17 cellular contexts compared by ENCODE assay signal in genomic region chr13:90321281-90321931, GRCh38.
DNase-seq lines count a peak whose midpoint lies in the region; ATAC-seq, FAIRE-seq and TF ChIP-seq lines count a peak whose summit lies in the region.
"Had no signal": no experiment of that assay in that cellular context is flagged by ENCODE, and none has a peak within 500 bp of the region (broad histone marks: within the 10 kb centered on the region; RNA-seq: fewer than 3 reads in every experiment).

No MANE protein-coding gene starts in this region.

- TF ChIP-seq EP300 in K562 (IDR thresholded peaks at IDR 0.05; ENCODE audit: low read length) = no peak

- no peaks in the 10 kb centered on the region for H4K20me1 ChIP-seq in K562 (replicated peaks; ENCODE audit: control insufficient read depth, insufficient read depth, low read length)
- no peaks in the 10 kb centered on the region for H4K20me1 ChIP-seq in PC-9 (ENCODE audit: insufficient read depth)
- H4K20me1 ChIP-seq: BLaER1 had no signal

- TF ChIP-seq POLR2A in K562 (conservative IDR thresholded peaks at IDR 0.05) = no peak

- TF ChIP-seq CTCF in D721Med (IDR thresholded peaks at IDR 0.05; ENCODE audit: insufficient read depth, missing control alignments) = no peak
- TF ChIP-seq CTCF in K562 (IDR thresholded peaks at IDR 0.05 in 2 of 3, conservative IDR thresholded peaks at IDR 0.05 in 1 of 3; ENCODE audit: insufficient read depth in 2 of 3, low read depth in 1 of 3, low read length in 3 of 3) = no peak
- TF ChIP-seq CTCF in foreskin keratinocyte (conservative IDR thresholded peaks at IDR 0.05) = no peak
- no peak for TF ChIP-seq CTCF in neural crest cell (conservative IDR thresholded peaks at IDR 0.05)
- no peak for TF ChIP-seq CTCF in PC-9 (conservative IDR thresholded peaks at IDR 0.05)

- H3K9me1 ChIP-seq in K562 (ENCODE audit: control insufficient read depth, insufficient read depth, low read length) = no peaks in the 10 kb centered on the region

- WGBS in K562 (ENCODE audit: insufficient coverage, low coverage, missing lambda C conversion rate) = 2% methylated on average over 9 of the region's 9 CpGs

- intact Hi-C loops in K562 (cut with micrococcal nuclease) = no loop called here
- intact Hi-C loops in PC-9 (cut with micrococcal nuclease; ENCODE audit: unreplicated experiment) = no loop called here

- H3K27me3 ChIP-seq in K562 (ENCODE audit: control insufficient read depth in 2 of 2, insufficient read depth in 2 of 2, low read length in 2 of 2) (no peaks in the 10 kb centered on the region), foreskin keratinocyte (no peaks in the 10 kb centered on the region), PC-9 (ENCODE audit: insufficient read depth, low read depth) (no peaks in the 10 kb centered on the region)
- H3K27me3 ChIP-seq: BLaER1 had no signal

- BruUV-seq in K562 (replicated peaks; lab: Mats Ljungman, UMichigan) = no TSS peak
- BruUV-seq in PC-9 (replicated peaks; lab: Mats Ljungman, UMichigan) = no TSS peak

- no peak overlapping the region for H3K9ac ChIP-seq in K562 (ENCODE audit: insufficient read depth in 1 of 2, low read depth in 2 of 2, low read length in 2 of 2)
- H3K9ac ChIP-seq: BLaER1 had no signal

- H3K79me2 ChIP-seq in K562 (ENCODE audit: control insufficient read depth, insufficient read depth, low read length) (no peaks in the 10 kb centered on the region), PC-9 (ENCODE audit: low read depth) (no peaks in the 10 kb centered on the region)

- H3K36me3 ChIP-seq in K562 (ENCODE audit: control insufficient read depth, insufficient read depth, low read length) (no peaks in the 10 kb centered on the region), PC-9 (ENCODE audit: low read depth) (no peaks in the 10 kb centered on the region)
- H3K36me3 ChIP-seq: BLaER1 had no signal

- H3K9me3 ChIP-seq in K562 (replicated peaks; ENCODE audit: control insufficient read depth, insufficient read depth, low read depth, low read length) (peaks cover 2% of the 10 kb centered on the region), PC-9 (ENCODE audit: insufficient read depth, low read depth) (no peaks in the 10 kb centered on the region)
- H3K9me3 ChIP-seq: BLaER1, Caco-2 had no signal

- no peak for DNase-seq in D721Med (ENCODE audit: insufficient read length, low spot score)
- peak in 1 of 4 experiments; percentile 18 for DNase-seq in K562 (ENCODE audit: extremely low read depth in 1 of 4, low spot score in 3 of 4)
- peak; percentile 32 to 67 for DNase-seq in foreskin keratinocyte
- DNase-seq in neural crest cell (ENCODE audit: low read depth, low spot score) = no peak
- no peak for DNase-seq in PC-9
- no peak for DNase-seq in NCI-H82 (lab: John Stamatoyannopoulos, UW)
- no peak for DNase-seq in activated effector memory CD4-positive, alpha-beta T cell treated with anti-CD3 and anti-CD28 coated beads, Interleukin-2, amount 50 U/mL, for 16 hours
- DNase-seq: 8988T; AML-193; CD8-positive, alpha-beta memory T cell; DMS53; H7 had no signal

- CTCF ChIA-PET in K562 (lab: Yijun Ruan, JAX; ENCODE audit: low intra/inter-chr PET ratio) = no interaction called here
- CTCF ChIA-PET in PC-9 (lab: Charles Lee) = no interaction called here

- no peaks in the 10 kb centered on the region for H3K9me3 Mint-ChIP-seq in neural crest cell
- H3K9me3 Mint-ChIP-seq: GM23338 had no signal

- peak overlapping the region; percentile 17 for H3K4me3 Mint-ChIP-seq in neural crest cell
- H3K4me3 Mint-ChIP-seq: CD8-positive, alpha-beta memory T cell; GM23338 had no signal

- peaks cover 26% of the 10 kb centered on the region for H3K4me1 Mint-ChIP-seq in neural crest cell
- H3K4me1 Mint-ChIP-seq: CD8-positive, alpha-beta memory T cell; GM23338 had no signal

- H3K4me1 ChIP-seq in K562 (replicated peaks in 1 of 2; ENCODE audit: control insufficient read depth in 2 of 2, insufficient read depth in 2 of 2, low read length in 2 of 2) (no peaks in the 10 kb centered on the region), foreskin keratinocyte (peaks cover 3% of the 10 kb centered on the region), PC-9 (replicated peaks; ENCODE audit: insufficient read depth) (no peaks in the 10 kb centered on the region)
- H3K4me1 ChIP-seq: BLaER1 had no signal

- H3K9me2 ChIP-seq in PC-9 (ENCODE audit: insufficient read depth) = no peaks in the 10 kb centered on the region

- H3K27ac ChIP-seq in K562 (ENCODE audit: extremely low read depth, low read depth, low read length) (no peak overlapping the region), foreskin keratinocyte (no peak overlapping the region), PC-9 (no peak overlapping the region)
- H3K27ac ChIP-seq: BLaER1, HL-60 had no signal

- peak overlapping the region; percentile 2 for H3K27ac Mint-ChIP-seq in neural crest cell (ENCODE audit: unreplicated experiment)
- H3K27ac Mint-ChIP-seq: CD8-positive, alpha-beta memory T cell; GM23338 had no signal

- H3K4me2 ChIP-seq in K562 (ENCODE audit: insufficient read depth, low read length) (no peak overlapping the region), PC-9 (no peak overlapping the region)
- H3K4me2 ChIP-seq: BLaER1, GM23338 had no signal

- no peaks in the 10 kb centered on the region for H3K36me3 Mint-ChIP-seq in neural crest cell (ENCODE audit: low read depth)
- H3K36me3 Mint-ChIP-seq: CD8-positive, alpha-beta memory T cell had no signal

- peak; percentile 32 for FAIRE-seq in D721Med (lab: Jason Lieb, UNC)
- no peak for FAIRE-seq in K562 (lab: Jason Lieb, UNC)

- TF ChIP-seq RAD21 in K562 (CRISPR knock-in tag; conservative IDR thresholded peaks at IDR 0.05 in 1 of 2, IDR thresholded peaks at IDR 0.05 in 1 of 2) = no peak

- no peaks in the 10 kb centered on the region for H3K27me3 Mint-ChIP-seq in neural crest cell (ENCODE audit: low read depth)
- H3K27me3 Mint-ChIP-seq: CD8-positive, alpha-beta memory T cell had no signal

- in situ Hi-C loops in K562 (cut with MboI) = no loop called here

- POLR2A ChIA-PET in K562 (lab: Yijun Ruan, JAX) = interaction anchor here (0.8 kb wide), 1 partner anchor 8 kb away, joined by 3 read pairs; no protein-coding TSS in a partner anchor
- POLR2A ChIA-PET in PC-9 (lab: Charles Lee; ENCODE audit: unreplicated experiment) = no interaction called here

- H2AFZ ChIP-seq in K562 (ENCODE audit: low read depth, low read length) (no peak overlapping the region), PC-9 (no peak overlapping the region)
- H2AFZ ChIP-seq: GM23338 had no signal

- H3F3A ChIP-seq in PC-9 (ENCODE audit: insufficient read depth, low read depth) = no peaks in the 10 kb centered on the region

- no peak overlapping the region for H3K4me3 ChIP-seq in K562
- H3K4me3 ChIP-seq in PC-9 = no peak overlapping the region
- H3K4me3 ChIP-seq: BLaER1, GM23338 had no signal

- ATAC-seq in K562 = no peak; the same call in 2 of the 3 replicates
- peak; percentile 53 for ATAC-seq in foreskin keratinocyte
- ATAC-seq in GM21447 (IDR thresholded peaks at IDR 0.05; ENCODE audit: unreplicated experiment) = no peak
- ATAC-seq: GM23338 had no signal

TF ChIP-seq in K562, 482 proteins besides CTCF, POLR2A, EP300 and RAD21 (continues in another document):
- TF ChIP-seq NFE2 (IDR thresholded peaks at IDR 0.05; ENCODE audit: low read depth) (no peak), PHF8 (IDR thresholded peaks at IDR 0.05; ENCODE audit: borderline replicate concordance, low read length) (peak; percentile 18; the same call in 1 of the 2 replicates), ZNF707 (CRISPR knock-in tag; conservative IDR thresholded peaks at IDR 0.05) (0 out of 2 replicates have a peak, but pooled peaks have one; percentile 47), TAF7 (tag; IDR thresholded peaks at IDR 0.05) (no peak), MEF2A (IDR thresholded peaks at IDR 0.05; ENCODE audit: control insufficient read depth, low read depth, low read length) (no peak), USF2 (CRISPR knock-in tag; IDR thresholded peaks at IDR 0.05) (0 out of 2 replicates have a peak, but pooled peaks have one; percentile 12), TCF7L2 (IDR thresholded peaks at IDR 0.05; ENCODE audit: low read depth, low read length) (no peak), ZNF184 (CRISPR knock-in tag; IDR thresholded peaks at IDR 0.05) (0 out of 2 replicates have a peak, but pooled peaks have one; percentile 55), TFAM (CRISPR knock-in tag; conservative IDR thresholded peaks at IDR 0.05) (no peak), ZNF592 (IDR thresholded peaks at IDR 0.05) (no peak)

Comparison
In these comparisons a context has a peak if more than half of its experiments do, and no peak if none do; other contexts are left out.
1. DNase-seq: peak in foreskin keratinocyte (2 of 2); none in D721Med (single experiment), neural crest cell (single experiment), PC-9 (0 of 2), NCI-H82 (single experiment) and activated effector memory CD4-positive, alpha-beta T cell treated with anti-CD3 and anti-CD28 coated beads, Interleukin-2, amount 50 U/mL, for 16 hours (single experiment).